ENCODE assay signal across 8 cellular contexts in genomic region chr19:17555480-17555928, GRCh38. TPM values are rescaled to one million over a fixed set of nuclear protein-coding genes. Genes with fewer than 3 reads are reported as not detected.
DNase-seq lines count a peak whose midpoint lies in the region; ATAC-seq and TF ChIP-seq lines count a peak whose summit lies in the region.

Gene COLGALT1, plus strand, starts transcription at chr19:17555649. Its CDS starts 65 bp downstream, at chr19:17555714.

- H3K4me3 ChIP-seq in WERI-Rb-1 (ENCODE audit: low read depth, low read length) (peak within 1 kb of the TSS; percentile 65), breast epithelium (peak within 1 kb of the TSS; percentile 90 to 95 (median 95)), iPS-20b (ENCODE audit: low read length) (peak within 1 kb of the TSS; percentile 80), skin epidermis (peak within 1 kb of the TSS; percentile 68 to 96 (median 82))

- intact Hi-C loops in breast epithelium (cut with DNase I; ENCODE audit: low total_unique reads) = no loop called here

- peak; percentile 54 for ATAC-seq in GM18870 (IDR thresholded peaks at IDR 0.05; ENCODE audit: unreplicated experiment)
- peak; percentile 90 for ATAC-seq in HG03139 (IDR thresholded peaks at IDR 0.05; ENCODE audit: unreplicated experiment)

- no peak for TF ChIP-seq POLR2A in breast epithelium (IDR thresholded peaks at IDR 0.05)

- no peaks in the 10 kb centered on the region for H3K4me1 ChIP-seq in breast epithelium
- H3K4me1 ChIP-seq in iPS-20b (ENCODE audit: insufficient read depth, low read length) = no peaks in the 10 kb centered on the region

- H3K27ac ChIP-seq in WERI-Rb-1 = peak within 1 kb of the TSS; percentile 78
- peak within 1 kb of the TSS; percentile 79 to 86 for H3K27ac ChIP-seq in breast epithelium
- no peak within 1 kb of the TSS for H3K27ac ChIP-seq in iPS-20b (ENCODE audit: low read length)
- H3K27ac ChIP-seq in skin epidermis = peak within 1 kb of the TSS; percentile 79 to 94 (median 90)

- H3K27me3 ChIP-seq in WERI-Rb-1 (ENCODE audit: insufficient read depth, low read depth, severe bottlenecking) (no peaks in the 10 kb centered on the region), breast epithelium (no peaks in the 10 kb centered on the region), iPS-20b (ENCODE audit: insufficient read depth, low read length) (no peaks in the 10 kb centered on the region)

- DNase-seq in A172 (ENCODE audit: low spot score) (peak; percentile 92), NCI-H2227 treated with DMSO at 0.1 percent for 48 hours (lab: John Stamatoyannopoulos, UW) (peak; percentile 82), WERI-Rb-1 (peak; percentile 98), breast epithelium (ENCODE audit: low spot score in 2 of 2) (peak; percentile 98)

- H3K9me3 ChIP-seq in WERI-Rb-1 (ENCODE audit: severe bottlenecking) (no peaks in the 10 kb centered on the region), breast epithelium (no peaks in the 10 kb centered on the region), iPS-20b (ENCODE audit: insufficient read depth, low read depth, low read length) (no peaks in the 10 kb centered on the region)

- peaks cover 35% of the 10 kb centered on the region for H3K36me3 ChIP-seq in WERI-Rb-1
- no peaks in the 10 kb centered on the region for H3K36me3 ChIP-seq in breast epithelium
- H3K36me3 ChIP-seq in iPS-20b (ENCODE audit: insufficient read depth, low read depth, low read length) = peaks cover 14% of the 10 kb centered on the region

- peak within 1 kb of the TSS; percentile 63; the same call in 1 of the 2 replicates for H3K9ac ChIP-seq in iPS-20b (ENCODE audit: low read depth, low read length)

- TF ChIP-seq CTCF in WERI-Rb-1 (IDR thresholded peaks at IDR 0.05; ENCODE audit: low read depth, low read length) (no peak), breast epithelium (IDR thresholded peaks at IDR 0.05) (no peak)

RNA-seq across cellular contexts. Expression of gene COLGALT1, which starts in this region (rescaled TPM):
- 161 and 173 TPM in 2 replicates for total RNA-seq in A172 (2014; rRNA removed; shearing (Covaris generic))
- 10 to 100 TPM; 45.1 to 99.9 (median 57.0) TPM for total RNA-seq in breast epithelium
